24 cellular contexts compared by ENCODE assay signal in the genomic region with DNA sequence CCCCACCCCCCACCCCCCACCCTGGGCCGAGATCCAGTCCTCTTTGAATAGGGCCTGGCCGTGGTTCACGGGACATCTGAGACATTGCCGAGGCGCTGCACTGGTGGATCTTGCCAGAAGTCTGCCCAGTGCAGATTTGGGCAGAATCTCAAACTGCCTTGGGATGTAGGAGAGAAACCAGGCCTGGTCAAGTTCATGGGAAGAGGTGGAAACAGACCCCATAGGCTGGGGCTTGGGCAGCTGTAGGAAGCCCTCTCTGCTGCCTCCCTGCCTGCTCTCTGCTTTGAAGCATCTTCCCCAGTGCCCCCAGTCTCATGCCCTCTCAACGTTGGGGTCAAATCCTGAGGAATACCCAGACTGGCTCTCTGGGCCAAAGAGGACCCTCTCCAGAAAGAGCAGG.
"Had no signal": no experiment of that assay in that cellular context is flagged by ENCODE, and none has a peak within 500 bp of the region (broad histone marks: within the 10 kb centered on the region; RNA-seq: fewer than 3 reads in every experiment).

No MANE protein-coding gene starts in this region.

- FAIRE-seq: colon, keratinocyte, pancreas had no signal

- H3K9me3 ChIP-seq: gastrocnemius medialis, pancreas, prostate gland, thyroid gland had no signal

- H3K4me3 ChIP-seq: dorsolateral prefrontal cortex, gastrocnemius medialis, pancreas, prostate gland, skin epidermis, thyroid gland had no signal

- H3K27me3 ChIP-seq: dorsolateral prefrontal cortex, gastrocnemius medialis, pancreas, thyroid gland had no signal

- H3K27ac ChIP-seq: dorsolateral prefrontal cortex, epithelial cell of prostate, gastrocnemius medialis, pancreas, prostate gland, skin epidermis, thyroid gland had no signal

- ATAC-seq: esophagus mucosa; gastrocnemius medialis; left lobe of liver; natural killer cell; pancreas; right cardiac atrium; stimulated activated naive CD8-positive, alpha-beta T cell treated with anti-CD3 and anti-CD28 coated beads, Interleukin-15, amount 100 ng/mL, for 72 hours had no signal

- H3K36me3 ChIP-seq: gastrocnemius medialis, prostate gland had no signal

- DNase-seq: central memory CD4-positive, alpha-beta T cell; dorsolateral prefrontal cortex; effector CD4-positive, alpha-beta T cell; foreskin fibroblast; gastrocnemius medialis; mammary epithelial cell; mesendoderm; midbrain; natural killer cell; occipital lobe; right cardiac atrium; stimulated activated CD4-positive, alpha-beta T cell treated with anti-CD3 and anti-CD28 coated beads, Interleukin-15, amount 100 ng/mL, for 24 hours; stimulated activated CD4-positive, alpha-beta T cell treated with anti-CD3 and anti-CD28 coated beads, Interleukin-2, amount 100 ng/mL, for 48 hours; stimulated activated naive CD4-positive, alpha-beta T cell; stimulated activated naive CD8-positive, alpha-beta T cell treated with anti-CD3 and anti-CD28 coated beads, Interleukin-15, amount 100 ng/mL, for 72 hours; thyroid gland had no signal

- H3K4me1 ChIP-seq: gastrocnemius medialis, pancreas, prostate gland had no signal
